Comparison of ENCODE assay signal across 10 cellular contexts in genomic region chr15:67130673-67131601, GRCh38.
A peak's percentile ranks its signal among the peaks of the same experiment; 100 is the strongest.
DNase-seq lines count a peak whose midpoint lies in the region; ATAC-seq and TF ChIP-seq lines count a peak whose summit lies in the region.
"Had no signal": no experiment of that assay in that cellular context is flagged by ENCODE, and none has a peak within 500 bp of the region (broad histone marks: within the 10 kb centered on the region; RNA-seq: fewer than 3 reads in every experiment).

No MANE protein-coding gene starts in this region.

- TF ChIP-seq CTCF in WTC11 (IDR thresholded peaks at IDR 0.05) = no peak
- TF ChIP-seq CTCF in foreskin keratinocyte (conservative IDR thresholded peaks at IDR 0.05) = no peak

- CTCF ChIA-PET in WTC11 (lab: Charles Lee) = no interaction called here

- H3K27ac ChIP-seq in GM23248 = peak overlapping the region; percentile 71
- H3K27ac ChIP-seq in foreskin keratinocyte = peak overlapping the region; percentile 48
- H3K27ac ChIP-seq in skeletal muscle tissue (ENCODE audit: low read depth, low read length) = peak overlapping the region; percentile 23

- POLR2A ChIA-PET in WTC11 (lab: Charles Lee) = no interaction called here

- H4K20me1 ChIP-seq in GM23248 (ENCODE audit: insufficient read depth) = no peaks in the 10 kb centered on the region

- peaks cover 65% of the 10 kb centered on the region for H3K4me1 Mint-ChIP-seq in WTC11

- in situ Hi-C loops in GM23248 (cut with MboI) = no loop called here

- H3K4me1 ChIP-seq in GM23248 (ENCODE audit: insufficient read depth) = peaks cover 76% of the 10 kb centered on the region
- peaks cover 56% of the 10 kb centered on the region for H3K4me1 ChIP-seq in foreskin keratinocyte
- H3K4me1 ChIP-seq in skeletal muscle tissue (ENCODE audit: control insufficient read depth in 3 of 3, insufficient read depth in 3 of 3, low read length in 3 of 3) = peaks cover 88 to 94% (median 90%) of the 10 kb centered on the region in 3 donors

- peaks cover 94% of the 10 kb centered on the region for H3K79me2 ChIP-seq in GM23248 (ENCODE audit: insufficient read depth)

- H3K4me3 ChIP-seq in GM23248 = 0 out of 2 replicates have a peak overlapping the region, but pooled peaks have one; percentile 28
- H3K4me3 ChIP-seq in skeletal muscle tissue (ENCODE audit: low read length in 3 of 3) = peak overlapping the region; percentile 1 to 9 (median 8)
- H3K4me3 ChIP-seq in H7 (ENCODE audit: insufficient read depth, low read depth, low read length) = no peak overlapping the region

- peak overlapping the region; percentile 29 for H3K4me2 ChIP-seq in GM23248 (ENCODE audit: unreplicated experiment)

- H3K9me3 Mint-ChIP-seq in WTC11 = no peaks in the 10 kb centered on the region

- H3K9ac ChIP-seq in GM23248 = peak overlapping the region; percentile 59
- H3K9ac ChIP-seq in skeletal muscle tissue (ENCODE audit: low read depth in 1 of 3, low read length in 3 of 3) = peak overlapping the region in 2 of 3 donors; percentile 41 to 46

- peak overlapping the region; percentile 75 for H3K27ac Mint-ChIP-seq in WTC11

- H3K27me3 Mint-ChIP-seq in WTC11 (ENCODE audit: low read depth) = no peaks in the 10 kb centered on the region

- WGBS in GM23248 (ENCODE audit: low coverage in 1 of 2, low lambda C conversion rate in 2 of 2, missing lambda C conversion rate in 2 of 2), 2 experiments = 25 to 28% methylated on average over 15 of the region's 15 CpGs

- no peak for ATAC-seq in WTC11
- peak; percentile 9 for ATAC-seq in foreskin keratinocyte
- ATAC-seq: left colon had no signal

- H3K36me3 Mint-ChIP-seq in WTC11 = no peaks in the 10 kb centered on the region

- H3K27me3 ChIP-seq in GM23248 (replicated peaks; ENCODE audit: insufficient read depth) = no peaks in the 10 kb centered on the region
- no peaks in the 10 kb centered on the region for H3K27me3 ChIP-seq in foreskin keratinocyte
- H3K27me3 ChIP-seq in skeletal muscle tissue (ENCODE audit: control insufficient read depth in 3 of 3, insufficient read depth in 3 of 3, low read length in 3 of 3) = no peaks in the 10 kb centered on the region
- H3K27me3 ChIP-seq in H7 (ENCODE audit: control insufficient read depth, insufficient read depth, low read length) = no peaks in the 10 kb centered on the region

- H3K4me3 Mint-ChIP-seq in WTC11 = no peak overlapping the region

- peaks cover 65% of the 10 kb centered on the region for H3F3A ChIP-seq in GM23248 (ENCODE audit: insufficient read depth)

- H3K36me3 ChIP-seq in GM23248 (ENCODE audit: low read depth) (no peaks in the 10 kb centered on the region), skeletal muscle tissue (ENCODE audit: control insufficient read depth in 3 of 3, insufficient read depth in 3 of 3, low read length in 3 of 3) (peaks cover 0 to 4% (median 2%) of the 10 kb centered on the region in 3 donors), H7 (replicated peaks; ENCODE audit: control insufficient read depth, insufficient read depth, low read length) (no peaks in the 10 kb centered on the region)

- no peaks in the 10 kb centered on the region for H3K9me2 ChIP-seq in GM23248 (ENCODE audit: insufficient read depth)

- no peaks in the 10 kb centered on the region for H3K9me3 ChIP-seq in GM23248 (ENCODE audit: low read depth)
- H3K9me3 ChIP-seq in skeletal muscle tissue (ENCODE audit: control insufficient read depth in 3 of 3, low read length in 3 of 3) = no peaks in the 10 kb centered on the region

- no peak overlapping the region for H2AFZ ChIP-seq in GM23248

- peak; percentile 91 for DNase-seq in GM23248
- no peak for DNase-seq in WTC11 (ENCODE audit: low spot score)
- DNase-seq in foreskin keratinocyte = peak in 1 of 2 donors; percentile 77
- DNase-seq in SIG-M5 treated with dmso at 0.1 percent for 504 hours (lab: John Stamatoyannopoulos, UW; ENCODE audit: unreplicated experiment) = no peak
- DNase-seq in H7 = no peak
- DNase-seq in T-helper 9 cell = no peak
- DNase-seq: NCI-H1417 treated with DMSO at 0.1 percent for 48 hours, small intestine had no signal

TF ChIP-seq in WTC11, 78 proteins besides CTCF, POLR2A, EP300 and RAD21:
- TF ChIP-seq ZNF263 (CRISPR knock-in tag; IDR thresholded peaks at IDR 0.05; ENCODE audit: low read depth) = no peak
